10 cellular contexts compared by ENCODE assay signal in the genomic region with DNA sequence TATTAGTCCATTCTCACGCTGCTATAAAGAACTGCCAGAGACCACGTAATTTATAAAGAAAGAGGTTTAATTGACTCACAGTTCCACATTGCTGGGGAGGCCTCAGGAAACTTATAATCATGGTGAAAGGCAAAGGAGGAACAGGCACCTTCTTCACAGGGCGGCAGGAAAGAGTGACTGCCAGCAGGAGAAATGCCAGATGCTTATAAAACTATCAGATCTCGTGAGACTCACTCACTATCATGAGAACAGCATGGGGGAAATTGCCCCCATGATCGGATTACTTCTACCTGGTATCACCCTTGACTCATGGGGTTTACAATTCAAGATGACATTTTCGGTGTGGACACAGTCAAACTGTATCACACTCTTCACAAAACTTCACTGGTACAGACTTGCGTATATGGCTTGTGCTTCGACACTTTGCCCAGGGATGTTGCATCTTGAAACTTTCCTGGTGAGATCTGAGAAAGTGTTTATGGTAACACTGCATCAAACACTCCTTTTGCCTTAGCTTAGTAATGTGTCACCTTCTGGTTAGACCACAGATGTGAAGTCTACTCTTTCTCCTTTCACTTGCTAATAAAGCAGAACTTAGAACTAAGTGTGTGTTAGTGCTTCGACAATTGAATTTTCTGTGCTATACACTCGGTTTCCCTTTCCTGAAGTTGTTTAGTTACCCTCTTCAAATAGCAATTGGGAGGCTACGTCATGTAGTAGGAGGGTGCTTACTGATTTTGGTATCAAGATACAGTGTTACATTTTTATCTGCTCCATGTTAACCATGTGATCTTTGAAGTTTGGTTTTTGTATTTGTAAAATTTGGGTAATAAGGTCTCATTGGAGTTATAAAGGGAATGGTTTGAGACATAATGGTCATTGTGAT.
DNase-seq lines count a peak whose midpoint lies in the region; ATAC-seq lines count a peak whose summit lies in the region.
"Had no signal": no experiment of that assay in that cellular context is flagged by ENCODE, and none has a peak within 500 bp of the region (broad histone marks: within the 10 kb centered on the region; RNA-seq: fewer than 3 reads in every experiment).

No MANE protein-coding gene starts in this region.

- DNase-seq in activated T-cell treated with anti-CD3 and anti-CD28 coated beads, Interleukin-2, amount 50 U/mL, for 72 hours, result peak; percentile 66 to 69
- DNase-seq in stimulated activated CD4-positive, alpha-beta T cell treated with anti-CD3 and anti-CD28 coated beads, Interleukin-4, amount 100 ng/mL, for 24 hours, result peak; percentile 60
- no peak for DNase-seq in NCI-H2081 treated with DMSO at 0.1 percent for 48 hours (lab: John Stamatoyannopoulos, UW)
- no peak for DNase-seq in superior temporal gyrus (ENCODE audit: extremely low spot score)
- DNase-seq in NCI-H2227 (lab: John Stamatoyannopoulos, UW; ENCODE audit: unreplicated experiment), result no peak
- DNase-seq: KG1, T1000 had no signal

- no peaks in the 10 kb centered on the region for H3K27me3 Mint-ChIP-seq in activated T-cell treated with anti-CD3 and anti-CD28 coated beads, Interleukin-2, amount 50 U/mL, for 72 hours (ENCODE audit: low read depth)

- H3K4me3 Mint-ChIP-seq in activated T-cell treated with anti-CD3 and anti-CD28 coated beads, Interleukin-2, amount 50 U/mL, for 72 hours, result peak overlapping the region; percentile 70 to 89

- peak; percentile 59 for ATAC-seq in GM19397 (IDR thresholded peaks at IDR 0.05; ENCODE audit: unreplicated experiment)
- ATAC-seq in HG03159 (IDR thresholded peaks at IDR 0.05; ENCODE audit: unreplicated experiment), result peak; percentile 73
- peak; percentile 91 to 93 for ATAC-seq in activated T-cell treated with anti-CD3 and anti-CD28 coated beads, Interleukin-2, amount 50 U/mL, for 72 hours (replicated peaks in 1 of 2)
- no peak for ATAC-seq in GM21737 (IDR thresholded peaks at IDR 0.05; ENCODE audit: unreplicated experiment)

- H3K27ac Mint-ChIP-seq in activated T-cell treated with anti-CD3 and anti-CD28 coated beads, Interleukin-2, amount 50 U/mL, for 72 hours, result peak overlapping the region; percentile 94

- peaks cover 58% of the 10 kb centered on the region for H3K4me1 Mint-ChIP-seq in activated T-cell treated with anti-CD3 and anti-CD28 coated beads, Interleukin-2, amount 50 U/mL, for 72 hours (ENCODE audit: low read depth)

- H3K36me3 Mint-ChIP-seq in activated T-cell treated with anti-CD3 and anti-CD28 coated beads, Interleukin-2, amount 50 U/mL, for 72 hours (ENCODE audit: insufficient read depth in 2 of 2), result peaks cover 0 to 11% of the 10 kb centered on the region in 2 donors

- H3K9me3 Mint-ChIP-seq in activated T-cell treated with anti-CD3 and anti-CD28 coated beads, Interleukin-2, amount 50 U/mL, for 72 hours, result no peaks in the 10 kb centered on the region

Comparison
In these comparisons a context has a peak if more than half of its experiments do, and no peak if none do; other contexts are left out.
1. DNase-seq: peak in activated T-cell treated with anti-CD3 and anti-CD28 coated beads, Interleukin-2, amount 50 U/mL, for 72 hours (2 of 2) and stimulated activated CD4-positive, alpha-beta T cell treated with anti-CD3 and anti-CD28 coated beads, Interleukin-4, amount 100 ng/mL, for 24 hours (single experiment); none in NCI-H2081 treated with DMSO at 0.1 percent for 48 hours (single experiment), superior temporal gyrus (single experiment) and NCI-H2227 (single experiment).